Comparison of ENCODE assay signal across 9 cellular contexts in the genomic region with DNA sequence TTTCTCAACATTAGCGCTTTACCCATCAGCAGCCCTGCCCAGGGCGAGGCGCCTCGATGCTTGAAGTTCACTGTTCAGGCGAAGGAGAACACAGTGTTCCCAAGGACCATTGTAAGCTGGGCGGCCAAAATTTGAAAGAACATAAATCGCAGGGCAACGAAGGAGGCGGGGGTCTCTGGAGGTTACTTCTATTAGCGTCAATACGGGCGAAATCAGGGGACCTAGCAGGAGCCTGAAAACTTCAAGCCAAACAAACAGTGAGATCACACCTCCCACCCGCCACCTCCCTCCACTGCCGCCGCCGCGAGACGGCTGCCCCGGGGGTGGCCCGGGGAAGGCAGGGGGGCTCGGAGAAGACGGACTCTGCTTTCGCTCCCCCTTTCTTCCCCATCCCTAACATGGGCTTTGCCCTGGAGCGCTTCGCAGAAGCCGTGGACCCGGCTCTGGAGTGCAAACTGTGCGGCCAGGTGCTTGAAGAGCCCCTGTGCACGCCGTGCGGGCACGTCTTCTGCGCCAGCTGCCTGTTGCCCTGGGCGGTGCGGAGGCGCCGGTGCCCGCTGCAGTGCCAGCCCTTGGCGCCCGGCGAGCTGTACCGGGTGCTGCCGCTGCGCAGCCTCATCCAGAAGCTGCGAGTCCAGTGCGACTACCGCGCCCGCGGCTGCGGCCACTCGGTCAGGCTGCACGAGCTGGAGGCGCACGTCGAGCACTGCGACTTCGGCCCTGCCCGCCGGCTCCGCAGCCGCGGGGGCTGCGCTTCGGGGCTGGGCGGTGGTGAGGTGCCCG. TPM values are rescaled to one million over a fixed set of nuclear protein-coding genes. Genes with fewer than 3 reads are reported as not detected.
DNase-seq lines count a peak whose midpoint lies in the region; ATAC-seq, FAIRE-seq and TF ChIP-seq lines count a peak whose summit lies in the region.
"Had no signal": no experiment of that assay in that cellular context is flagged by ENCODE, and none has a peak within 500 bp of the region (broad histone marks: within the 10 kb centered on the region; RNA-seq: fewer than 3 reads in every experiment).

TSS of gene PDZRN4 (plus strand) at position 263 of the 783 bp plus-strand sequence.

- peak within 1 kb of the TSS; percentile 45 for H3K4me3 ChIP-seq in H7 (ENCODE audit: insufficient read depth, low read depth, low read length)
- H3K4me3 ChIP-seq in astrocyte (ENCODE audit: insufficient read depth, low read depth, low read length), result peak within 1 kb of the TSS; percentile 28
- peak within 1 kb of the TSS; percentile 45 for H3K4me3 ChIP-seq in smooth muscle cell

- H3K4me1 ChIP-seq in astrocyte (ENCODE audit: insufficient read depth, low read length) (peaks cover 8% of the 10 kb centered on the region), smooth muscle cell (ENCODE audit: low read depth) (peaks cover 12% of the 10 kb centered on the region)

- 5% methylated on average over 47 of the region's 67 CpGs for WGBS in smooth muscle cell (ENCODE audit: low lambda C conversion rate)

- H4K20me1 ChIP-seq in astrocyte (ENCODE audit: insufficient read depth, low read length) (no peaks in the 10 kb centered on the region), smooth muscle cell (ENCODE audit: low read depth) (no peaks in the 10 kb centered on the region)

- peaks cover 4% of the 10 kb centered on the region for H3K9me3 ChIP-seq in astrocyte (ENCODE audit: insufficient read depth, low read depth, low read length)
- no peaks in the 10 kb centered on the region for H3K9me3 ChIP-seq in smooth muscle cell (replicated peaks; ENCODE audit: low read depth)

- H2AFZ ChIP-seq in astrocyte (ENCODE audit: low read depth, low read length) (peak within 1 kb of the TSS; percentile 69), smooth muscle cell (ENCODE audit: low read depth) (peak within 1 kb of the TSS; percentile 79)

- DNase-seq in H7 (peak; percentile 54), astrocyte (ENCODE audit: low read depth) (no peak), islet precursor cell (peak; percentile 75), smooth muscle cell (lab: John Stamatoyannopoulos, UW; ENCODE audit: unreplicated experiment) (no peak), T1000 (lab: John Stamatoyannopoulos, UW) (no peak)

- no peaks in the 10 kb centered on the region for H3K9me3 Mint-ChIP-seq in astrocyte (ENCODE audit: unreplicated experiment)

- H3K27ac ChIP-seq in astrocyte (ENCODE audit: low read depth, low read length) (no peak within 1 kb of the TSS), smooth muscle cell (ENCODE audit: low read depth) (no peak within 1 kb of the TSS)

- ATAC-seq in HG03342 (IDR thresholded peaks at IDR 0.05; ENCODE audit: unreplicated experiment) (no peak), GM18502 (IDR thresholded peaks at IDR 0.05; ENCODE audit: poor library complexity, unreplicated experiment) (no peak), HG02571 (IDR thresholded peaks at IDR 0.05; ENCODE audit: unreplicated experiment) (no peak)

- no peaks in the 10 kb centered on the region for H3K79me2 ChIP-seq in astrocyte (ENCODE audit: insufficient read depth, low read length)
- no peaks in the 10 kb centered on the region for H3K79me2 ChIP-seq in smooth muscle cell (ENCODE audit: low read depth)

- peaks cover 39% of the 10 kb centered on the region for H3K27me3 ChIP-seq in H7 (ENCODE audit: control insufficient read depth, insufficient read depth, low read length)
- peaks cover 35% of the 10 kb centered on the region for H3K27me3 ChIP-seq in astrocyte (ENCODE audit: insufficient read depth, low read length)
- H3K27me3 ChIP-seq in smooth muscle cell (ENCODE audit: low read depth), result peaks cover 72% of the 10 kb centered on the region

- peak within 1 kb of the TSS; percentile 53 for H3K27ac Mint-ChIP-seq in astrocyte (ENCODE audit: unreplicated experiment)

- H3F3A ChIP-seq in smooth muscle cell (ENCODE audit: low read depth), result no peaks in the 10 kb centered on the region

- no peak within 1 kb of the TSS for H3K9ac ChIP-seq in astrocyte (ENCODE audit: low read length)
- no peak within 1 kb of the TSS for H3K9ac ChIP-seq in smooth muscle cell (ENCODE audit: low read depth)

- H3K4me3 Mint-ChIP-seq in astrocyte (ENCODE audit: unreplicated experiment), result peak within 1 kb of the TSS; percentile 65

- H3K4me1 Mint-ChIP-seq in astrocyte (ENCODE audit: low read depth, unreplicated experiment), result peaks cover 5% of the 10 kb centered on the region

- no peak for FAIRE-seq in astrocyte (lab: Jason Lieb, UNC)

- no peaks in the 10 kb centered on the region for H3K36me3 ChIP-seq in H7 (replicated peaks; ENCODE audit: control insufficient read depth, insufficient read depth, low read length)
- H3K36me3 ChIP-seq in astrocyte (ENCODE audit: insufficient read depth, low read length), result no peaks in the 10 kb centered on the region
- no peaks in the 10 kb centered on the region for H3K36me3 ChIP-seq in smooth muscle cell (ENCODE audit: low read depth)

- TF ChIP-seq CTCF in astrocyte (IDR thresholded peaks at IDR 0.05; ENCODE audit: insufficient read depth, low read depth, low read length) (no peak), smooth muscle cell (IDR thresholded peaks at IDR 0.05; ENCODE audit: borderline replicate concordance, insufficient read depth, poor library complexity, severe bottlenecking) (no peak)

- H3K27me3 Mint-ChIP-seq in astrocyte (ENCODE audit: low read depth, unreplicated experiment), result peaks cover 30% of the 10 kb centered on the region

- no peaks in the 10 kb centered on the region for H3K36me3 Mint-ChIP-seq in astrocyte (ENCODE audit: low read depth, unreplicated experiment)

- H3K4me2 ChIP-seq in astrocyte (ENCODE audit: low read length) (peak within 1 kb of the TSS; percentile 77), smooth muscle cell (peak within 1 kb of the TSS; percentile 86)

RNA-seq across cellular contexts. Expression of gene PDZRN4, which starts in this region (rescaled TPM):
- 0.17 and 0.37 TPM in 2 replicates for total RNA-seq in H7 (2014; rRNA removed; shearing (Covaris generic))
- total RNA-seq in astrocyte (not detected in 2 replicates), smooth muscle cell (5.4 and 8.3 TPM in 2 replicates)
- polyA plus RNA-seq in smooth muscle cell, result 4.7 and 4.8 TPM in 2 replicates
- total RNA-seq: LHCN-M2 had no signal

Comparison
In these comparisons a context has a peak if more than half of its experiments do, and no peak if none do; other contexts are left out.
1. Peak in DNase-seq and H3K4me3 ChIP-seq in H7; RNA of the gene not detected or under 1 TPM.